8 cellular contexts compared by ENCODE assay signal in genomic region chr13:48965736-48966135, GRCh38.
"Had no signal": no experiment of that assay in that cellular context is flagged by ENCODE, and none has a peak within 500 bp of the region (broad histone marks: within the 10 kb centered on the region; RNA-seq: fewer than 3 reads in every experiment).

No MANE protein-coding gene starts in this region.

- H3K27ac Mint-ChIP-seq: IgD-negative memory B cell had no signal

- H3K9me3 Mint-ChIP-seq: IgD-negative memory B cell had no signal

- ATAC-seq: HepG2, K562 had no signal

- H3K4me3 Mint-ChIP-seq: IgD-negative memory B cell had no signal

- H3K4me3 ChIP-seq: K562 had no signal

- DNase-seq: IMR-90, KBM-7, KG1 had no signal

- H3K27me3 Mint-ChIP-seq: IgD-negative memory B cell had no signal

- H3K27ac ChIP-seq: HL-60, KMS-11 had no signal
